ENCODE assay signal across 15 cellular contexts in genomic region chr7:1843271-1843861, GRCh38.
DNase-seq lines count a peak whose midpoint lies in the region; ATAC-seq and TF ChIP-seq lines count a peak whose summit lies in the region.
"Had no signal": no experiment of that assay in that cellular context is flagged by ENCODE, and none has a peak within 500 bp of the region (broad histone marks: within the 10 kb centered on the region; RNA-seq: fewer than 3 reads in every experiment).

No MANE protein-coding gene starts in this region.

- H3K4me3 ChIP-seq in BJ (ENCODE audit: low read depth, low read length) (no peak overlapping the region), WERI-Rb-1 (ENCODE audit: low read depth, low read length) (no peak overlapping the region)
- H3K4me3 ChIP-seq: dorsolateral prefrontal cortex, GM12878, Peyer's patch had no signal

- H3K36me3 ChIP-seq in BJ (ENCODE audit: control insufficient read depth, insufficient read depth, low read length) (no peaks in the 10 kb centered on the region), WERI-Rb-1 (no peaks in the 10 kb centered on the region; the same call in 1 of the 2 replicates)
- H3K36me3 ChIP-seq: Peyer's patch had no signal

- no peaks in the 10 kb centered on the region for H3K9me3 ChIP-seq in WERI-Rb-1 (ENCODE audit: severe bottlenecking)
- H3K9me3 ChIP-seq: Peyer's patch had no signal

- TF ChIP-seq CTCF in BJ (IDR thresholded peaks at IDR 0.05; ENCODE audit: insufficient read depth, low read depth, low read length), result peak; percentile 9; the same call in 1 of the 2 replicates
- no peak for TF ChIP-seq CTCF in WERI-Rb-1 (IDR thresholded peaks at IDR 0.05; ENCODE audit: low read depth, low read length)
- no peak for TF ChIP-seq CTCF in mesothelial cell of epicardium (IDR thresholded peaks at IDR 0.05; ENCODE audit: unreplicated experiment)

- DNase-seq in BJ (ENCODE audit: low read depth) (peak; percentile 74), WERI-Rb-1 (peak; percentile 5), mesothelial cell of epicardium (ENCODE audit: low spot score in 2 of 2, unreplicated experiment in 2 of 2) (peak in 1 of 2 experiments; percentile 11), GOT3 (lab: John Stamatoyannopoulos, UW) (no peak), HUDEP-2 (lab: John Stamatoyannopoulos, UW; ENCODE audit: unreplicated experiment in 76 of 76) (no peak)
- no peak for DNase-seq in activated CD4-positive, alpha-beta T cell treated with anti-CD3 and anti-CD28 coated beads for 1 hour
- DNase-seq: activated CD4-positive, CD25-positive, alpha-beta regulatory T cell treated with anti-CD3 and anti-CD28 coated beads, Interleukin-2, amount 50 U/mL, for 72 hours; NCI-H2029 treated with DMSO at 0.1 percent for 48 hours; stimulated activated naive CD8-positive, alpha-beta T cell treated with anti-CD3 and anti-CD28 coated beads, Interleukin-15, Interleukin-2, amounts not matched to agents 100 U/mL and 50 U/mL, for 24 hours had no signal

- H3K27me3 ChIP-seq in BJ (ENCODE audit: control insufficient read depth, insufficient read depth, low read length), result no peaks in the 10 kb centered on the region
- H3K27me3 ChIP-seq in WERI-Rb-1 (ENCODE audit: insufficient read depth, low read depth, severe bottlenecking), result no peaks in the 10 kb centered on the region
- H3K27me3 ChIP-seq: dorsolateral prefrontal cortex, Peyer's patch had no signal

- peaks cover 2% of the 10 kb centered on the region for H3K36me3 Mint-ChIP-seq in mesothelial cell of epicardium

- CTCF ChIA-PET in BJ (lab: Yijun Ruan, JAX), result interaction anchor here (0.7 to 1.6 kb wide), 7 partner anchors 13 to 366 kb away, joined by 3 to 5 read pairs (median 4); no protein-coding TSS in a partner anchor

- ATAC-seq in HG02642 (IDR thresholded peaks at IDR 0.05; ENCODE audit: poor library complexity, unreplicated experiment), result peak; percentile 3
- no peak for ATAC-seq in activated CD4-positive, CD25-positive, alpha-beta regulatory T cell treated with anti-CD3 and anti-CD28 coated beads, Interleukin-2, amount 50 U/mL, for 24 hours
- ATAC-seq: GM12878; stimulated activated naive CD8-positive, alpha-beta T cell treated with anti-CD3 and anti-CD28 coated beads, Interleukin-15, Interleukin-2, amounts not matched to agents 100 U/mL and 50 U/mL, for 24 hours had no signal

- no peaks in the 10 kb centered on the region for H3K9me3 Mint-ChIP-seq in mesothelial cell of epicardium
- H3K9me3 Mint-ChIP-seq: CD8-positive, alpha-beta memory T cell had no signal

- peaks cover 6% of the 10 kb centered on the region for H3K4me1 Mint-ChIP-seq in mesothelial cell of epicardium

- no peak overlapping the region for H3K27ac ChIP-seq in WERI-Rb-1
- H3K27ac ChIP-seq: Peyer's patch had no signal

- POLR2A ChIA-PET in BJ (lab: Charles Lee), result no interaction called here

- peak overlapping the region; percentile 36 for H3K27ac Mint-ChIP-seq in mesothelial cell of epicardium
- H3K27ac Mint-ChIP-seq: CD8-positive, alpha-beta memory T cell had no signal

- no peaks in the 10 kb centered on the region for H3K27me3 Mint-ChIP-seq in mesothelial cell of epicardium (ENCODE audit: low read depth)
- H3K27me3 Mint-ChIP-seq: CD8-positive, alpha-beta memory T cell had no signal

- no peak overlapping the region for H3K4me3 Mint-ChIP-seq in mesothelial cell of epicardium
- H3K4me3 Mint-ChIP-seq: CD8-positive, alpha-beta memory T cell had no signal

Comparison
In these comparisons a context has a peak if more than half of its experiments do, and no peak if none do; other contexts are left out.
1. DNase-seq: peak in BJ (single experiment) and WERI-Rb-1 (single experiment); none in GOT3 (single experiment), activated CD4-positive, alpha-beta T cell treated with anti-CD3 and anti-CD28 coated beads for 1 hour (single experiment) and HUDEP-2 (0 of 76).